ENCODE assay signal across 25 cellular contexts in genomic region chr14:72243309-72243708, GRCh38.
"Had no signal": no experiment of that assay in that cellular context is flagged by ENCODE, and none has a peak within 500 bp of the region (broad histone marks: within the 10 kb centered on the region; RNA-seq: fewer than 3 reads in every experiment).

No MANE protein-coding gene starts in this region.

- H3K27ac ChIP-seq: ascending aorta, cardiac muscle cell, colonic mucosa, dorsolateral prefrontal cortex, gastrocnemius medialis, hepatocyte, left lung, ovary, skin epidermis had no signal

- H3K4me3 ChIP-seq: ascending aorta, cardiac muscle cell, colonic mucosa, dorsolateral prefrontal cortex, gastrocnemius medialis, hepatocyte, left lung, lung, ovary, skin epidermis, testis had no signal

- FAIRE-seq: islet of Langerhans had no signal

- ATAC-seq: activated CD4-positive, alpha-beta T cell treated with anti-CD3 and anti-CD28 coated beads for 36 hours; activated CD8-positive, alpha-beta memory T cell treated with anti-CD3 and anti-CD28 coated beads, Interleukin-2, amount 10 ng/mL, durations not matched to agents 7 days and 5 days; activated CD8-positive, alpha-beta T cell treated with anti-CD3 and anti-CD28 coated beads, Interleukin-2, amount 10 ng/mL, durations not matched to agents 7 days and 5 days; gastrocnemius medialis; left lung; sciatic nerve; stimulated activated naive CD8-positive, alpha-beta T cell treated with anti-CD3 and anti-CD28 coated beads, Interleukin-15, Interleukin-2, amounts not matched to agents 100 U/mL and 50 U/mL, for 24 hours; T-cell had no signal

- H3K36me3 ChIP-seq: ascending aorta, cardiac muscle cell, colonic mucosa, gastrocnemius medialis, left lung, ovary had no signal

- H3K4me1 ChIP-seq: ascending aorta, colonic mucosa, gastrocnemius medialis, left lung had no signal

- H3K27me3 ChIP-seq: ascending aorta, cardiac muscle cell, colonic mucosa, gastrocnemius medialis, hepatocyte, left lung, ovary, testis had no signal

- DNase-seq: activated CD4-positive, alpha-beta T cell treated with anti-CD3 and anti-CD28 coated beads for 36 hours; activated CD4-positive, CD25-positive, alpha-beta regulatory T cell; activated CD8-positive, alpha-beta memory T cell treated with anti-CD3 and anti-CD28 coated beads, Interleukin-2, amount 10 ng/mL, durations not matched to agents 7 days and 5 days; activated CD8-positive, alpha-beta T cell treated with anti-CD3 and anti-CD28 coated beads, Interleukin-2, amount 10 ng/mL, durations not matched to agents 7 days and 5 days; activated T-cell treated with anti-CD3 and anti-CD28 coated beads, Interleukin-2, amount 50 U/mL, for 48 hours; cerebellar nuclear complex; colonic mucosa; dorsolateral prefrontal cortex; effector memory CD4-positive, alpha-beta T cell; gastrocnemius medialis; glutamatergic neuron; left lung; ovary; stimulated activated CD4-positive, alpha-beta T cell treated with anti-CD3 and anti-CD28 coated beads, Interleukin-12 subunit alpha, Interleukin-12 subunit beta, amount 100 ng/mL, for 4 hours; stimulated activated CD4-positive, alpha-beta T cell treated with anti-CD3 and anti-CD28 coated beads, Interleukin-4, amount 100 ng/mL, for 1 hour; stimulated activated naive CD8-positive, alpha-beta T cell treated with anti-CD3 and anti-CD28 coated beads, Interleukin-15, Interleukin-2, amounts not matched to agents 100 U/mL and 50 U/mL, for 24 hours; T-cell; testis had no signal

- H3K9me3 ChIP-seq: ascending aorta, colonic mucosa, gastrocnemius medialis, left lung, ovary, testis had no signal
